In genomic region chr5:43073597-43074546, GRCh38 we compare ENCODE assay signal across 8 cellular contexts. TPM values are rescaled to one million over a fixed set of nuclear protein-coding genes. Genes with fewer than 3 reads are reported as not detected.
DNase-seq lines count a peak whose midpoint lies in the region; ATAC-seq and TF ChIP-seq lines count a peak whose summit lies in the region.

No MANE protein-coding gene starts in this region.

- peak; percentile 58 for DNase-seq in NCI-H510A treated with DMSO at 0.1 percent for 48 hours (lab: John Stamatoyannopoulos, UW)
- DNase-seq in NCI-H510A (lab: John Stamatoyannopoulos, UW), result no peak
- DNase-seq in Kasumi-1 (lab: John Stamatoyannopoulos, UW), result peak; percentile 58 to 71
- DNase-seq in OCI-M1 (lab: John Stamatoyannopoulos, UW), result peak; percentile 87
- peak; percentile 70 for DNase-seq in activated naive CD4-positive, alpha-beta T cell treated with anti-CD3 and anti-CD28 coated beads for 36 hours
- peak; percentile 41 for DNase-seq in inferior parietal cortex (ENCODE audit: extremely low spot score)
- no peak for DNase-seq in upper lobe of right lung

- H3K27me3 Mint-ChIP-seq in activated naive CD4-positive, alpha-beta T cell treated with anti-CD3 and anti-CD28 coated beads for 36 hours (ENCODE audit: low read depth), result no peaks in the 10 kb centered on the region

- CTCF ChIA-PET in activated naive CD4-positive, alpha-beta T cell treated with anti-CD3 and anti-CD28 coated beads for 36 hours (lab: Charles Lee), result interaction anchor here (0.7 to 1.9 kb wide), 8 partner anchors 17 to 410 kb away, joined by 3 to 10 read pairs (median 4); partner anchors contain the start of genes TMEM267 and ZNF131

- no peak overlapping the region for H3K27ac ChIP-seq in upper lobe of right lung

- H3K9me3 ChIP-seq in upper lobe of right lung, result no peaks in the 10 kb centered on the region

- H3K36me3 Mint-ChIP-seq in activated naive CD4-positive, alpha-beta T cell treated with anti-CD3 and anti-CD28 coated beads for 36 hours (ENCODE audit: low read depth), result peaks cover 16% of the 10 kb centered on the region

- H3K4me3 ChIP-seq in upper lobe of right lung, result no peak overlapping the region

- H3K27ac Mint-ChIP-seq in activated naive CD4-positive, alpha-beta T cell treated with anti-CD3 and anti-CD28 coated beads for 36 hours, result peak overlapping the region; percentile 43

- peak; percentile 66 for TF ChIP-seq CTCF in upper lobe of right lung (IDR thresholded peaks at IDR 0.05)

- ATAC-seq in upper lobe of right lung, result peak; percentile 84
- ATAC-seq in GM18517 (IDR thresholded peaks at IDR 0.05; ENCODE audit: unreplicated experiment), result no peak

- intact Hi-C loops in activated naive CD4-positive, alpha-beta T cell treated with anti-CD3 and anti-CD28 coated beads for 36 hours (cut with micrococcal nuclease), result loop anchor here (1.0 to 2.0 kb wide), 7 partner anchors 31 to 557 kb away; partner anchors contain the start of gene HMGCS1
- intact Hi-C loops in upper lobe of right lung (cut with DNase I), result no loop called here

- no peaks in the 10 kb centered on the region for H3K9me3 Mint-ChIP-seq in activated naive CD4-positive, alpha-beta T cell treated with anti-CD3 and anti-CD28 coated beads for 36 hours

- no peak overlapping the region for H3K4me3 Mint-ChIP-seq in activated naive CD4-positive, alpha-beta T cell treated with anti-CD3 and anti-CD28 coated beads for 36 hours

- H3K36me3 ChIP-seq in upper lobe of right lung, result peaks cover 24% of the 10 kb centered on the region

- H3K4me1 ChIP-seq in upper lobe of right lung, result peaks cover 14% of the 10 kb centered on the region

- no peaks in the 10 kb centered on the region for H3K27me3 ChIP-seq in upper lobe of right lung

- H3K4me1 Mint-ChIP-seq in activated naive CD4-positive, alpha-beta T cell treated with anti-CD3 and anti-CD28 coated beads for 36 hours (ENCODE audit: low read depth), result peaks cover 39% of the 10 kb centered on the region

RNA-seq across cellular contexts. Expression of gene ANXA2R, which starts 33.8 kb away (rescaled TPM):
- total RNA-seq in activated naive CD4-positive, alpha-beta T cell treated with anti-CD3 and anti-CD28 coated beads for 36 hours, result 1 to 10 TPM; 6.0 to 6.5 TPM
- 4.8 TPM for total RNA-seq in upper lobe of right lung

RNA-seq across cellular contexts. Expression of gene ZNF131, which starts 46.8 kb away (rescaled TPM):
- 10 to 100 TPM; 25.0 to 29.6 TPM for total RNA-seq in activated naive CD4-positive, alpha-beta T cell treated with anti-CD3 and anti-CD28 coated beads for 36 hours
- 26.9 TPM for total RNA-seq in upper lobe of right lung

Comparison
In these comparisons a context has a peak if more than half of its experiments do, and no peak if none do; other contexts are left out.
1. DNase-seq: peak in NCI-H510A treated with DMSO at 0.1 percent for 48 hours (single experiment), Kasumi-1 (2 of 2), OCI-M1 (single experiment), activated naive CD4-positive, alpha-beta T cell treated with anti-CD3 and anti-CD28 coated beads for 36 hours (single experiment) and inferior parietal cortex (single experiment); none in NCI-H510A (single experiment) and upper lobe of right lung (single experiment).